In genomic region chr21:44010429-44010828, GRCh38 we compare ENCODE assay signal across 1 cellular context.
TF ChIP-seq lines count a peak whose summit lies in the region.

No MANE protein-coding gene starts in this region.

TF ChIP-seq in HCT116, 20 proteins besides CTCF, POLR2A, EP300 and RAD21 (continued from another document):
- TF ChIP-seq CBX3 (IDR thresholded peaks at IDR 0.05; ENCODE audit: low read depth) (no peak), ZNF274 (IDR thresholded peaks at IDR 0.05; ENCODE audit: low read depth, low read length) (no peak), ZFX (IDR thresholded peaks at IDR 0.05) (no peak)
- TF ChIP-seq, protein P1, sequence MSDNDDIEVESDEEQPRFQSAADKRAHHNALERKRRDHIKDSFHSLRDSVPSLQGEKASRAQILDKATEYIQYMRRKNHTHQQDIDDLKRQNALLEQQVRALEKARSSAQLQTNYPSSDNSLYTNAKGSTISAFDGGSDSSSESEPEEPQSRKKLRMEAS (IDR thresholded peaks at IDR 0.05) = no peak
- TF ChIP-seq, protein P2, sequence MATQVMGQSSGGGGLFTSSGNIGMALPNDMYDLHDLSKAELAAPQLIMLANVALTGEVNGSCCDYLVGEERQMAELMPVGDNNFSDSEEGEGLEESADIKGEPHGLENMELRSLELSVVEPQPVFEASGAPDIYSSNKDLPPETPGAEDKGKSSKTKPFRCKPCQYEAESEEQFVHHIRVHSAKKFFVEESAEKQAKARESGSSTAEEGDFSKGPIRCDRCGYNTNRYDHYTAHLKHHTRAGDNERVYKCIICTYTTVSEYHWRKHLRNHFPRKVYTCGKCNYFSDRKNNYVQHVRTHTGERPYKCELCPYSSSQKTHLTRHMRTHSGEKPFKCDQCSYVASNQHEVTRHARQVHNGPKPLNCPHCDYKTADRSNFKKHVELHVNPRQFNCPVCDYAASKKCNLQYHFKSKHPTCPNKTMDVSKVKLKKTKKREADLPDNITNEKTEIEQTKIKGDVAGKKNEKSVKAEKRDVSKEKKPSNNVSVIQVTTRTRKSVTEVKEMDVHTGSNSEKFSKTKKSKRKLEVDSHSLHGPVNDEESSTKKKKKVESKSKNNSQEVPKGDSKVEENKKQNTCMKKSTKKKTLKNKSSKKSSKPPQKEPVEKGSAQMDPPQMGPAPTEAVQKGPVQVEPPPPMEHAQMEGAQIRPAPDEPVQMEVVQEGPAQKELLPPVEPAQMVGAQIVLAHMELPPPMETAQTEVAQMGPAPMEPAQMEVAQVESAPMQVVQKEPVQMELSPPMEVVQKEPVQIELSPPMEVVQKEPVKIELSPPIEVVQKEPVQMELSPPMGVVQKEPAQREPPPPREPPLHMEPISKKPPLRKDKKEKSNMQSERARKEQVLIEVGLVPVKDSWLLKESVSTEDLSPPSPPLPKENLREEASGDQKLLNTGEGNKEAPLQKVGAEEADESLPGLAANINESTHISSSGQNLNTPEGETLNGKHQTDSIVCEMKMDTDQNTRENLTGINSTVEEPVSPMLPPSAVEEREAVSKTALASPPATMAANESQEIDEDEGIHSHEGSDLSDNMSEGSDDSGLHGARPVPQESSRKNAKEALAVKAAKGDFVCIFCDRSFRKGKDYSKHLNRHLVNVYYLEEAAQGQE (IDR thresholded peaks at IDR 0.05; ENCODE audit: low read depth) = no peak
TF ChIP-seq in HCT116: peak in this region for 0.
